8 cellular contexts compared by ENCODE assay signal in genomic region chr20:62900692-62901584, GRCh38. TPM values are rescaled to one million over a fixed set of nuclear protein-coding genes. Genes with fewer than 3 reads are reported as not detected.
DNase-seq lines count a peak whose midpoint lies in the region; TF ChIP-seq lines count a peak whose summit lies in the region.

No MANE protein-coding gene starts in this region.

- peak; percentile 13 for DNase-seq in activated CD8-positive, alpha-beta memory T cell treated with anti-CD3 and anti-CD28 coated beads, Interleukin-2, amount 50 U/mL, for 1 hour (ENCODE audit: extremely low read depth)
- no peak for DNase-seq in activated CD8-positive, alpha-beta memory T cell treated with anti-CD3 and anti-CD28 coated beads, Interleukin-2, amount 50 U/mL, for 4 hours
- DNase-seq in HuH-7 (ENCODE audit: low spot score): peak; percentile 83
- DNase-seq in activated CD4-positive, alpha-beta memory T cell treated with anti-CD3 and anti-CD28 coated beads, Interleukin-2, amount 10 ng/mL, durations not matched to agents 7 days and 5 days: no peak
- no peak for DNase-seq in HAP-1 (ENCODE audit: low spot score in 2 of 2)
- DNase-seq in osteocyte (ENCODE audit: extremely low spot score, unreplicated experiment): no peak
- DNase-seq in stimulated activated CD4-positive, alpha-beta T cell treated with anti-CD3 and anti-CD28 coated beads, Interleukin-12 subunit alpha, Interleukin-12 subunit beta, amount 100 ng/mL, for 4 hours: no peak

- H3K4me3 Mint-ChIP-seq in activated CD4-positive, alpha-beta memory T cell treated with anti-CD3 and anti-CD28 coated beads, Interleukin-2, amount 10 ng/mL, durations not matched to agents 7 days and 5 days: no peak overlapping the region
- no peak overlapping the region for H3K4me3 Mint-ChIP-seq in osteocyte (ENCODE audit: unreplicated experiment)

- H3K4me3 ChIP-seq in liver (ENCODE audit: low read depth in 1 of 3, low read length in 3 of 3): no peak overlapping the region
- H3K4me3 ChIP-seq in HAP-1: no peak overlapping the region

- in situ Hi-C loops in HAP-1 (cut with MboI; ENCODE audit: low sequenced_read_pairs): loop anchor here (10.0 kb wide), 1 partner anchor 104 kb away; the partner anchor contains the start of gene BHLHE23

- TF ChIP-seq RAD21 in liver (IDR thresholded peaks at IDR 0.05): no peak

- POLR2A ChIA-PET in activated CD4-positive, alpha-beta memory T cell treated with anti-CD3 and anti-CD28 coated beads, Interleukin-2, amount 10 ng/mL, durations not matched to agents 7 days and 5 days (lab: Charles Lee): interaction anchor here (0.6 to 7.9 kb wide), 8 partner anchors 8 to 36 kb away, joined by 3 to 88 read pairs (median 5); partner anchors contain the start of gene GID8

- H3K27me3 ChIP-seq in liver (ENCODE audit: control insufficient read depth in 4 of 4, insufficient read depth in 4 of 4, low read length in 3 of 4) (no peaks in the 10 kb centered on the region), HAP-1 (ENCODE audit: low read depth) (no peaks in the 10 kb centered on the region)

- H3K4me1 ChIP-seq in liver (ENCODE audit: control insufficient read depth in 4 of 4, insufficient read depth in 4 of 4, low read length in 3 of 4) (peaks cover 5 to 21% (median 14%) of the 10 kb centered on the region in 4 donors), HAP-1 (no peaks in the 10 kb centered on the region)

- peak overlapping the region in 1 of 2 donors; percentile 22 for H3K27ac ChIP-seq in liver (ENCODE audit: low read depth in 1 of 2, low read length in 2 of 2)

- no peak overlapping the region for H3K9ac ChIP-seq in liver (ENCODE audit: low read depth in 1 of 2, low read length in 2 of 2)

- H3K36me3 ChIP-seq in liver (ENCODE audit: control insufficient read depth in 4 of 4, insufficient read depth in 3 of 4, low read depth in 1 of 4, low read length in 3 of 4) (peaks cover 12 to 40% (median 28%) of the 10 kb centered on the region in 4 donors), HAP-1 (replicated peaks) (peaks cover 63% of the 10 kb centered on the region)

- CTCF ChIA-PET in activated CD4-positive, alpha-beta memory T cell treated with anti-CD3 and anti-CD28 coated beads, Interleukin-2, amount 10 ng/mL, durations not matched to agents 7 days and 5 days (lab: Charles Lee): interaction anchor here (0.7 to 6.9 kb wide), 10 partner anchors 8 to 304 kb away, joined by 3 to 54 read pairs (median 4); partner anchors contain the start of gene TCFL5

- 53% methylated on average over 20 of the region's 20 CpGs for WGBS in liver

- TF ChIP-seq CTCF in liver (IDR thresholded peaks at IDR 0.05; ENCODE audit: low read depth, low read length, missing input control) (peak; percentile 16), osteocyte (IDR thresholded peaks at IDR 0.05) (no peak)

- peaks cover 58% of the 10 kb centered on the region for H3K36me3 Mint-ChIP-seq in activated CD4-positive, alpha-beta memory T cell treated with anti-CD3 and anti-CD28 coated beads, Interleukin-2, amount 10 ng/mL, durations not matched to agents 7 days and 5 days (ENCODE audit: low read depth)
- H3K36me3 Mint-ChIP-seq in osteocyte (ENCODE audit: unreplicated experiment): peaks cover 31% of the 10 kb centered on the region

- peak overlapping the region; percentile 76 for H3K27ac Mint-ChIP-seq in activated CD4-positive, alpha-beta memory T cell treated with anti-CD3 and anti-CD28 coated beads, Interleukin-2, amount 10 ng/mL, durations not matched to agents 7 days and 5 days
- H3K27ac Mint-ChIP-seq in osteocyte (ENCODE audit: unreplicated experiment): no peak overlapping the region

- no peaks in the 10 kb centered on the region for H3K9me3 Mint-ChIP-seq in activated CD4-positive, alpha-beta memory T cell treated with anti-CD3 and anti-CD28 coated beads, Interleukin-2, amount 10 ng/mL, durations not matched to agents 7 days and 5 days
- H3K9me3 Mint-ChIP-seq in osteocyte (ENCODE audit: unreplicated experiment): no peaks in the 10 kb centered on the region

- H3K9me3 ChIP-seq in liver (ENCODE audit: control insufficient read depth in 4 of 4, low read length in 3 of 4): no peaks in the 10 kb centered on the region
- no peaks in the 10 kb centered on the region for H3K9me3 ChIP-seq in HAP-1

- no peaks in the 10 kb centered on the region for H3K27me3 Mint-ChIP-seq in activated CD4-positive, alpha-beta memory T cell treated with anti-CD3 and anti-CD28 coated beads, Interleukin-2, amount 10 ng/mL, durations not matched to agents 7 days and 5 days
- H3K27me3 Mint-ChIP-seq in osteocyte (ENCODE audit: unreplicated experiment): no peaks in the 10 kb centered on the region

- peaks cover 44% of the 10 kb centered on the region for H3K4me1 Mint-ChIP-seq in activated CD4-positive, alpha-beta memory T cell treated with anti-CD3 and anti-CD28 coated beads, Interleukin-2, amount 10 ng/mL, durations not matched to agents 7 days and 5 days
- peaks cover 10% of the 10 kb centered on the region for H3K4me1 Mint-ChIP-seq in osteocyte (ENCODE audit: unreplicated experiment)

TF ChIP-seq in liver, 16 proteins besides CTCF, POLR2A, EP300 and RAD21 (continues in another document):
- no peak for TF ChIP-seq NR2F2 (IDR thresholded peaks at IDR 0.05)
- TF ChIP-seq SP1 (IDR thresholded peaks at IDR 0.05): no peak
- TF ChIP-seq REST (IDR thresholded peaks at IDR 0.05): no peak
- no peak for TF ChIP-seq ATF3 (IDR thresholded peaks at IDR 0.05)
- no peak for TF ChIP-seq JUND (IDR thresholded peaks at IDR 0.05)
- no peak for TF ChIP-seq HNF4G (IDR thresholded peaks at IDR 0.05)
- no peak for TF ChIP-seq EGR1 (IDR thresholded peaks at IDR 0.05; ENCODE audit: low read depth in 2 of 2)
- no peak for TF ChIP-seq ZBTB33 (IDR thresholded peaks at IDR 0.05)
- TF ChIP-seq MAX (IDR thresholded peaks at IDR 0.05): no peak
- TF ChIP-seq RXRA (IDR thresholded peaks at IDR 0.05): no peak

RNA-seq across cellular contexts. Expression of gene DIDO1, which starts 25.4 kb away (rescaled TPM):
- total RNA-seq in activated CD4-positive, alpha-beta memory T cell treated with anti-CD3 and anti-CD28 coated beads, Interleukin-2, amount 10 ng/mL, durations not matched to agents 7 days and 5 days: 10 to 100 TPM; 62.2 to 66.2 TPM
- total RNA-seq in liver (10 to 100 TPM; 24.0 to 43.1 TPM), osteocyte (53.6 and 54.7 TPM in 2 replicates)
- 10 to 100 TPM; 10.1 to 10.8 TPM for polyA plus RNA-seq in liver

RNA-seq across cellular contexts. Expression of gene GID8, which starts 37.0 kb away (rescaled TPM):
- total RNA-seq in activated CD4-positive, alpha-beta memory T cell treated with anti-CD3 and anti-CD28 coated beads, Interleukin-2, amount 10 ng/mL, durations not matched to agents 7 days and 5 days: 10 to 100 TPM; 31.9 to 32.8 TPM
- 10 to 100 TPM; 17.9 to 23.6 TPM for total RNA-seq in liver
- polyA plus RNA-seq in liver: 10 to 100 TPM; 10.2 to 11.4 TPM
- total RNA-seq in osteocyte: 33.5 and 35.8 TPM in 2 replicates

RNA-seq across cellular contexts. Expression of gene TCFL5, which starts 39.3 kb away (rescaled TPM):
- 1 to 10 TPM; 6.0 to 6.2 TPM for total RNA-seq in activated CD4-positive, alpha-beta memory T cell treated with anti-CD3 and anti-CD28 coated beads, Interleukin-2, amount 10 ng/mL, durations not matched to agents 7 days and 5 days
- total RNA-seq in liver (1 to 10 TPM; 2.0 to 3.8 TPM), osteocyte (12.2 and 12.8 TPM in 2 replicates)
- 1 to 10 TPM in 1 of 2 donors, under 1 TPM in 1; 0.79 to 2.4 TPM for polyA plus RNA-seq in liver

RNA-seq across cellular contexts. Expression of gene SLC17A9, which starts 51.6 kb away (rescaled TPM):
- 1 to 10 TPM; 4.7 to 5.8 TPM for total RNA-seq in activated CD4-positive, alpha-beta memory T cell treated with anti-CD3 and anti-CD28 coated beads, Interleukin-2, amount 10 ng/mL, durations not matched to agents 7 days and 5 days
- total RNA-seq in liver: 10 to 100 TPM; 16.0 to 73.1 TPM
- 100 to 1,000 TPM in 1 of 2 donors, 10 to 100 TPM in 1; 56.0 to 138 TPM for polyA plus RNA-seq in liver
- not detected in 2 replicates for total RNA-seq in osteocyte

Comparison
In these comparisons a context has a peak if more than half of its experiments do, and no peak if none do; other contexts are left out.
1. DNase-seq: peak in activated CD8-positive, alpha-beta memory T cell treated with anti-CD3 and anti-CD28 coated beads, Interleukin-2, amount 50 U/mL, for 1 hour (single experiment) and HuH-7 (single experiment); none in activated CD8-positive, alpha-beta memory T cell treated with anti-CD3 and anti-CD28 coated beads, Interleukin-2, amount 50 U/mL, for 4 hours (single experiment), activated CD4-positive, alpha-beta memory T cell treated with anti-CD3 and anti-CD28 coated beads, Interleukin-2, amount 10 ng/mL, durations not matched to agents 7 days and 5 days (single experiment), HAP-1 (0 of 2), osteocyte (single experiment) and stimulated activated CD4-positive, alpha-beta T cell treated with anti-CD3 and anti-CD28 coated beads, Interleukin-12 subunit alpha, Interleukin-12 subunit beta, amount 100 ng/mL, for 4 hours (single experiment).